9 cellular contexts compared by ENCODE assay signal in the genomic region with DNA sequence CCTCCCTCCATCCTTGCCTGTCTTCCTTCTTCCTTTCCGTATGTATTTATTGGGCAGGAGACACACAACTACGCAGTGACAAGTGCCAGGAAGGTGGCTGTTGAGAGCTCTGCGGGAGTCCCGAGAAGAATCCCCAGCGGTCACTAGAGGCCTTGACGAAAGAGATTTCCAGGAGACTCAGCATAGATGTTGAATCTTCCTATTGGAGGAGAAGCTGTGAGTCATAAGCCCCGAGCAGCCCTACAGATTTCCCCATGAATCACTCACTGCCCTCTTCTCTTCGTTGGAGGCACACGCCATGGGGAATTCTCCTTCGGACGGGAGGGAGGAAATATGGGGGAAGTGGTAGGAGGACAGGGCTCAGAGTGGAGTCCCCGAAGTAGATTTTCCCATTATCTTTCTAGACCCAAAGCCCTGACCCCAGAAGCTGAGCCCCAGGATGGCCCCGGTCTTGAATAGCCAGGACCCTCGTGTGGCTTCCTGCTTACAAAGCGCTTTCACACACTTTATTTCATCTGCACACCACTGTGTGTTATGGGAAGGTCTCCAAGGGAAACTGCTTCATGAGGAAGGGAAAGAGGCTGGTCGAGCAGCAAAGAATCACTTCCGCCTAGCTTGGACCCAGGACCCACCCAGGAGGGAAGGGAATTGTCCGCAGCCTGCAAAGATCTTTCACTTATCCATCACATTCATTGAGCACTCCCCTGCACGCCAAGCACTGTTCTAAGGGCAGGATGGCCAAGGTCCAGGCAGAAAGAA. TPM values are rescaled to one million over a fixed set of nuclear protein-coding genes. Genes with fewer than 3 reads are reported as not detected.
DNase-seq lines count a peak whose midpoint lies in the region; ATAC-seq and TF ChIP-seq lines count a peak whose summit lies in the region.
"Had no signal": no experiment of that assay in that cellular context is flagged by ENCODE, and none has a peak within 500 bp of the region (broad histone marks: within the 10 kb centered on the region; RNA-seq: fewer than 3 reads in every experiment).

No MANE protein-coding gene starts in this region.

- H3K9me2 ChIP-seq in MM.1S (replicated peaks; ENCODE audit: insufficient read depth, low read length), result no peaks in the 10 kb centered on the region

- POLR2A ChIA-PET in WTC11 (lab: Charles Lee) (interaction anchor here (0.6 to 1.0 kb wide), 2 partner anchors 13 to 181 kb away, joined by 3 to 5 read pairs; a partner anchor contains a TSS), T-cell (lab: Charles Lee) (no interaction called here)

- no peaks in the 10 kb centered on the region for H3F3A ChIP-seq in MM.1S (ENCODE audit: insufficient read depth, low read length)

- DNase-seq in GM04504 (ENCODE audit: low read depth) (peak; percentile 86), WTC11 (ENCODE audit: low spot score) (no peak), left cardiac atrium (peak; percentile 44), sigmoid colon (peak; percentile 64), T-cell (no peak), dorsolateral prefrontal cortex (no peak), MM.1S (no peak)

- H3K27me3 ChIP-seq in sigmoid colon, result no peaks in the 10 kb centered on the region
- no peaks in the 10 kb centered on the region for H3K27me3 ChIP-seq in dorsolateral prefrontal cortex
- no peaks in the 10 kb centered on the region for H3K27me3 ChIP-seq in MM.1S (replicated peaks; ENCODE audit: insufficient read depth, low read length)

- H3K4me1 ChIP-seq in sigmoid colon (peaks cover 0 to 4% (median 0%) of the 10 kb centered on the region in 4 donors), MM.1S (ENCODE audit: low read length) (no peaks in the 10 kb centered on the region)

- no peaks in the 10 kb centered on the region for H4K20me1 ChIP-seq in MM.1S (ENCODE audit: insufficient read depth, low read length)

- H3K36me3 ChIP-seq in sigmoid colon, result no peaks in the 10 kb centered on the region
- H3K36me3 ChIP-seq in MM.1S (replicated peaks; ENCODE audit: insufficient read depth, low read length), result no peaks in the 10 kb centered on the region

- CTCF ChIA-PET in WTC11 (lab: Charles Lee), result interaction anchor here (0.6 to 3.0 kb wide), 6 partner anchors 14 to 279 kb away, joined by 3 to 21 read pairs (median 8); a partner anchor contains a TSS
- CTCF ChIA-PET in T-cell (lab: Charles Lee), result no interaction called here

- H3K4me2 ChIP-seq in MM.1S (ENCODE audit: low read depth, low read length), result no peak overlapping the region

- no peak overlapping the region for H2AFZ ChIP-seq in MM.1S (ENCODE audit: low read length)

- H3K4me3 ChIP-seq in sigmoid colon (no peak overlapping the region), dorsolateral prefrontal cortex (peak overlapping the region in 1 of 59 donors; percentile 8), MM.1S (ENCODE audit: low read length) (no peak overlapping the region)

- H3K27me3 Mint-ChIP-seq in WTC11 (ENCODE audit: low read depth), result peaks cover 36% of the 10 kb centered on the region
- H3K27me3 Mint-ChIP-seq in T-cell, result no peaks in the 10 kb centered on the region

- no peak overlapping the region for H3K4me3 Mint-ChIP-seq in WTC11
- H3K4me3 Mint-ChIP-seq in T-cell, result no peak overlapping the region

- intact Hi-C loops in left cardiac atrium (cut with DNase I) (no loop called here), sigmoid colon (cut with DNase I) (no loop called here), dorsolateral prefrontal cortex (cut with DNase I) (no loop called here)

- no peaks in the 10 kb centered on the region for H3K36me3 Mint-ChIP-seq in WTC11
- peaks cover 5% of the 10 kb centered on the region for H3K36me3 Mint-ChIP-seq in T-cell
- H3K36me3 Mint-ChIP-seq: activated naive CD4-positive, alpha-beta T cell treated with anti-CD3 and anti-CD28 coated beads, Interleukin-2, amount 50 U/mL, for 72 hours had no signal

- TF ChIP-seq CTCF in WTC11 (IDR thresholded peaks at IDR 0.05) (no peak), sigmoid colon (IDR thresholded peaks at IDR 0.05) (no peak), dorsolateral prefrontal cortex (IDR thresholded peaks at IDR 0.05 in 54 of 56, conservative IDR thresholded peaks at IDR 0.05 in 2 of 56; ENCODE audit: low read depth in 1 of 56, partially characterized antibody in 56 of 56) (no peak), MM.1S (IDR thresholded peaks at IDR 0.05; ENCODE audit: low read length) (no peak)

- H3K79me2 ChIP-seq in MM.1S (ENCODE audit: low read length), result no peaks in the 10 kb centered on the region

- H3K9me3 Mint-ChIP-seq in WTC11 (no peaks in the 10 kb centered on the region), T-cell (peaks cover 5 to 8% (median 8%) of the 10 kb centered on the region in 3 donors)

- ATAC-seq in WTC11, result peak; percentile 84
- peak; percentile 74 to 81 for ATAC-seq in left cardiac atrium
- ATAC-seq in T-cell (replicated peaks in 1 of 4), result no peak
- ATAC-seq in HG03196 (IDR thresholded peaks at IDR 0.05; ENCODE audit: unreplicated experiment), result no peak

- H3K9ac ChIP-seq in MM.1S (ENCODE audit: low read length), result no peak overlapping the region

- no peaks in the 10 kb centered on the region for H3K9me3 ChIP-seq in sigmoid colon
- H3K9me3 ChIP-seq in MM.1S (replicated peaks; ENCODE audit: insufficient read depth, low read length), result no peaks in the 10 kb centered on the region

- peak overlapping the region; percentile 25; the same call in 1 of the 2 replicates for H3K27ac Mint-ChIP-seq in WTC11
- no peak overlapping the region for H3K27ac Mint-ChIP-seq in T-cell
- H3K27ac Mint-ChIP-seq: activated naive CD4-positive, alpha-beta T cell treated with anti-CD3 and anti-CD28 coated beads, Interleukin-2, amount 50 U/mL, for 72 hours had no signal

- no peak for TF ChIP-seq EP300 in sigmoid colon (IDR thresholded peaks at IDR 0.05)

- no peak for TF ChIP-seq POLR2A in sigmoid colon (IDR thresholded peaks at IDR 0.05)

- peak overlapping the region; percentile 17 to 46 (median 36) for H3K27ac ChIP-seq in sigmoid colon
- peak overlapping the region in 2 of 59 donors; percentile 11 to 31 for H3K27ac ChIP-seq in dorsolateral prefrontal cortex
- no peak overlapping the region for H3K27ac ChIP-seq in MM.1S (ENCODE audit: low read length)

- peaks cover 9% of the 10 kb centered on the region for H3K4me1 Mint-ChIP-seq in WTC11
- H3K4me1 Mint-ChIP-seq in T-cell, result no peaks in the 10 kb centered on the region

- WGBS in sigmoid colon, 2 donors, result 75 to 78% methylated on average over 19 of the region's 19 CpGs

TF ChIP-seq in WTC11, 78 proteins besides CTCF, POLR2A, EP300 and RAD21:
- TF ChIP-seq, protein P1, sequence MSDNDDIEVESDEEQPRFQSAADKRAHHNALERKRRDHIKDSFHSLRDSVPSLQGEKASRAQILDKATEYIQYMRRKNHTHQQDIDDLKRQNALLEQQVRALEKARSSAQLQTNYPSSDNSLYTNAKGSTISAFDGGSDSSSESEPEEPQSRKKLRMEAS (CRISPR knock-in tag; IDR thresholded peaks at IDR 0.05), result no peak
- TF ChIP-seq SMAD4 (CRISPR knock-in tag; IDR thresholded peaks at IDR 0.05) (no peak), RELA (CRISPR knock-in tag; IDR thresholded peaks at IDR 0.05; ENCODE audit: borderline replicate concordance) (no peak), FOXK1 (CRISPR knock-in tag; IDR thresholded peaks at IDR 0.05) (no peak), ZNF396 (CRISPR knock-in tag; IDR thresholded peaks at IDR 0.05; ENCODE audit: borderline replicate concordance) (no peak), ATF1 (CRISPR knock-in tag; IDR thresholded peaks at IDR 0.05) (no peak), SOX15 (CRISPR knock-in tag; IDR thresholded peaks at IDR 0.05) (no peak)
- TF ChIP-seq, protein P2, sequence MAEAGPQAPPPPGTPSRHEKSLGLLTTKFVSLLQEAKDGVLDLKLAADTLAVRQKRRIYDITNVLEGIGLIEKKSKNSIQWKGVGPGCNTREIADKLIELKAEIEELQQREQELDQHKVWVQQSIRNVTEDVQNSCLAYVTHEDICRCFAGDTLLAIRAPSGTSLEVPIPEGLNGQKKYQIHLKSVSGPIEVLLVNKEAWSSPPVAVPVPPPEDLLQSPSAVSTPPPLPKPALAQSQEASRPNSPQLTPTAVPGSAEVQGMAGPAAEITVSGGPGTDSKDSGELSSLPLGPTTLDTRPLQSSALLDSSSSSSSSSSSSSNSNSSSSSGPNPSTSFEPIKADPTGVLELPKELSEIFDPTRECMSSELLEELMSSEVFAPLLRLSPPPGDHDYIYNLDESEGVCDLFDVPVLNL (CRISPR knock-in tag; IDR thresholded peaks at IDR 0.05; ENCODE audit: borderline replicate concordance, low read depth), result no peak
TF ChIP-seq in WTC11: peak in this region for 0.

RNA-seq across cellular contexts. Expression of a gene that starts 12.7 kb away (rescaled TPM):
- 9.5 to 12.4 TPM (median 11.0 TPM) in 3 replicates for total RNA-seq in WTC11 (2021)
- 100 to 1,000 TPM; 126 to 228 TPM for total RNA-seq in left cardiac atrium
- 1,000 to 10,000 TPM in 1 of 4 donors, 100 to 1,000 TPM in 3; 449 to 1,033 (median 779) TPM for total RNA-seq in sigmoid colon
- polyA plus RNA-seq in sigmoid colon, result 100 to 1,000 TPM in 2 of 3 donors, 10 to 100 TPM in 1; 99.9 to 253 (median 136) TPM
- total RNA-seq in T-cell, result 1,000 to 10,000 TPM in 2 of 5 donors, 10 to 100 TPM in 3; 22.6 to 1,564 (median 28.9) TPM
- 100 to 1,000 TPM in 26 of 120 experiments, 10 to 100 TPM in 94; 25.5 to 228 (median 63.6) TPM for total RNA-seq in dorsolateral prefrontal cortex

Comparison
In these comparisons a context has a peak if more than half of its experiments do, and no peak if none do; other contexts are left out.
1. DNase-seq: peak in GM04504 (single experiment), left cardiac atrium (single experiment) and sigmoid colon (single experiment); none in WTC11 (single experiment), T-cell (0 of 34), dorsolateral prefrontal cortex (0 of 10) and MM.1S (single experiment).
2. ATAC-seq: peak in WTC11 (single experiment) and left cardiac atrium (2 of 2); none in T-cell (0 of 4) and HG03196 (single experiment).